8 cellular contexts compared by ENCODE assay signal in genomic region chr1:20507248-20507563, GRCh38. TPM values are rescaled to one million over a fixed set of nuclear protein-coding genes. Genes with fewer than 3 reads are reported as not detected.
DNase-seq lines count a peak whose midpoint lies in the region; ATAC-seq and TF ChIP-seq lines count a peak whose summit lies in the region.

No MANE protein-coding gene starts in this region.

- peaks cover 14% of the 10 kb centered on the region for H3K79me2 ChIP-seq in parathyroid adenoma

- H3K9ac ChIP-seq in NT2/D1 (ENCODE audit: insufficient read length, low read depth) (peak overlapping the region; percentile 94), parathyroid adenoma (no peak overlapping the region)

- H2AFZ ChIP-seq in parathyroid adenoma, result peak overlapping the region; percentile 93

- peak; percentile 36 to 50 for ATAC-seq in activated T-cell treated with anti-CD3 and anti-CD28 coated beads, Interleukin-2, amount 50 U/mL, for 4 hours
- no peak for ATAC-seq in HG02763 (IDR thresholded peaks at IDR 0.05; ENCODE audit: unreplicated experiment)

- H3K27me3 Mint-ChIP-seq in activated T-cell treated with anti-CD3 and anti-CD28 coated beads, Interleukin-2, amount 50 U/mL, for 4 hours (ENCODE audit: low read depth), result no peaks in the 10 kb centered on the region

- peak overlapping the region; percentile 85 for H3K27ac ChIP-seq in parathyroid adenoma

- peak overlapping the region; percentile 97 for H3K4me2 ChIP-seq in parathyroid adenoma (ENCODE audit: low read length)

- H3K4me3 ChIP-seq in NT2/D1 (ENCODE audit: insufficient read length, low read depth) (peak overlapping the region; percentile 92), parathyroid adenoma (ENCODE audit: low read depth, low read length) (peak overlapping the region; percentile 96)

- H3K36me3 ChIP-seq in NT2/D1 (ENCODE audit: insufficient read depth, insufficient read length, low read length), result peaks cover 19% of the 10 kb centered on the region
- H3K36me3 ChIP-seq in parathyroid adenoma (ENCODE audit: control insufficient read depth, insufficient read depth, low read length), result no peaks in the 10 kb centered on the region

- H3K4me1 Mint-ChIP-seq in activated T-cell treated with anti-CD3 and anti-CD28 coated beads, Interleukin-2, amount 50 U/mL, for 4 hours (ENCODE audit: low read depth), result peaks cover 28% of the 10 kb centered on the region

- H3K4me1 ChIP-seq in NT2/D1 (ENCODE audit: insufficient read depth, insufficient read length) (no peaks in the 10 kb centered on the region), parathyroid adenoma (peaks cover 3% of the 10 kb centered on the region)

- peak overlapping the region; percentile 91 for H3K4me3 Mint-ChIP-seq in activated T-cell treated with anti-CD3 and anti-CD28 coated beads, Interleukin-2, amount 50 U/mL, for 4 hours

- peaks cover 7% of the 10 kb centered on the region for H3K36me3 Mint-ChIP-seq in activated T-cell treated with anti-CD3 and anti-CD28 coated beads, Interleukin-2, amount 50 U/mL, for 4 hours (ENCODE audit: insufficient read depth)

- no peak for TF ChIP-seq CTCF in parathyroid adenoma (IDR thresholded peaks at IDR 0.05)

- H3K9me3 ChIP-seq in NT2/D1 (ENCODE audit: insufficient read depth, low read length) (no peaks in the 10 kb centered on the region), parathyroid adenoma (ENCODE audit: control insufficient read depth, low read length) (no peaks in the 10 kb centered on the region)

- H3K9me3 Mint-ChIP-seq in activated T-cell treated with anti-CD3 and anti-CD28 coated beads, Interleukin-2, amount 50 U/mL, for 4 hours, result no peaks in the 10 kb centered on the region

- no peaks in the 10 kb centered on the region for H3K27me3 ChIP-seq in NT2/D1 (ENCODE audit: insufficient read depth, insufficient read length)
- no peaks in the 10 kb centered on the region for H3K27me3 ChIP-seq in parathyroid adenoma (ENCODE audit: control insufficient read depth, insufficient read depth, low read length)

- DNase-seq in activated T-cell treated with anti-CD3 and anti-CD28 coated beads, Interleukin-2, amount 50 U/mL, for 4 hours, result no peak
- DNase-seq in activated T-cell treated with anti-CD3 and anti-CD28 coated beads, Interleukin-2, amount 50 U/mL, for 1 hour, result no peak
- no peak for DNase-seq in NT2/D1 (ENCODE audit: low read depth, low spot score)
- DNase-seq in erythroblast (lab: John Stamatoyannopoulos, UW), result peak; percentile 37 to 56
- no peak for DNase-seq in D341Med (ENCODE audit: low spot score)
- no peak for DNase-seq in GM19238 (ENCODE audit: insufficient read length, low spot score)

- TF ChIP-seq POLR2A in erythroblast (IDR thresholded peaks at IDR 0.05; ENCODE audit: low read length), result no peak

RNA-seq across cellular contexts. Expression of gene MUL1, which starts 0.7 kb away (rescaled TPM):
- total RNA-seq in activated T-cell treated with anti-CD3 and anti-CD28 coated beads, Interleukin-2, amount 50 U/mL, for 4 hours, result 10 to 100 TPM; 21.6 to 25.0 (median 24.2) TPM

RNA-seq across cellular contexts. Expression of gene CAMK2N1, which starts 21.2 kb away (rescaled TPM):
- total RNA-seq in activated T-cell treated with anti-CD3 and anti-CD28 coated beads, Interleukin-2, amount 50 U/mL, for 4 hours, result 1 to 10 TPM; 1.3 to 1.6 (median 1.5) TPM

RNA-seq across cellular contexts. Expression of gene FAM43B, which starts 45.2 kb away (rescaled TPM):
- under 1 TPM in 1 of 3 donors, not detected in 2; 0.08 TPM for total RNA-seq in activated T-cell treated with anti-CD3 and anti-CD28 coated beads, Interleukin-2, amount 50 U/mL, for 4 hours

Comparison
In these comparisons a context has a peak if more than half of its experiments do, and no peak if none do; other contexts are left out.
1. DNase-seq: peak in erythroblast (2 of 2); none in activated T-cell treated with anti-CD3 and anti-CD28 coated beads, Interleukin-2, amount 50 U/mL, for 4 hours (single experiment), activated T-cell treated with anti-CD3 and anti-CD28 coated beads, Interleukin-2, amount 50 U/mL, for 1 hour (single experiment), NT2/D1 (single experiment), D341Med (single experiment) and GM19238 (single experiment).